1 cellular context compared by ENCODE assay signal in the genomic region with DNA sequence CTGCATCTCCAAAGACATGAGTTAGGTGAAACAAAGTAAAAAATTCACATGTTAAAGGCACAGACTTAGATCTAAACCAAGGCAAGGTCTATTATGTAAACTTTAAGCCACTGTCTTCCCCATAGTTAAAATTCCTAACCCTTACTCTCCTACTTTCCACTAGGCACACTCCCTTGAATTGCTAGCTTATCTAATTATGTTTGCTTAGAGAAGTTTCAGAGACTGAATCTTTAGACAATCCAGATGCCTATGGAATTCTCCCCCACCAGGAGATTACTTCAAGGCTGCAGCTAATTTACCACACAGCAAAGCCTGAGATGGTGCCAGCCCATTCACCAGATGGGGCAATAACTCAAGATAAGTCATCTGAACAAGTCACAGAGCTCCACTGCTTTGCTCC.
A peak's percentile ranks its signal among the peaks of the same experiment; 100 is the strongest.
TF ChIP-seq lines count a peak whose summit lies in the region.

No MANE protein-coding gene starts in this region.

TF ChIP-seq in WTC11, 78 proteins besides CTCF, POLR2A, EP300 and RAD21 (continued from another document):
- TF ChIP-seq, protein P1, sequence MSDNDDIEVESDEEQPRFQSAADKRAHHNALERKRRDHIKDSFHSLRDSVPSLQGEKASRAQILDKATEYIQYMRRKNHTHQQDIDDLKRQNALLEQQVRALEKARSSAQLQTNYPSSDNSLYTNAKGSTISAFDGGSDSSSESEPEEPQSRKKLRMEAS (CRISPR knock-in tag; IDR thresholded peaks at IDR 0.05) = no peak
- TF ChIP-seq GTF2I (CRISPR knock-in tag; conservative IDR thresholded peaks at IDR 0.05) (peak; percentile 65; the same call in 1 of the 2 replicates), CREB1 (CRISPR knock-in tag; IDR thresholded peaks at IDR 0.05) (no peak)
- TF ChIP-seq, protein P2, sequence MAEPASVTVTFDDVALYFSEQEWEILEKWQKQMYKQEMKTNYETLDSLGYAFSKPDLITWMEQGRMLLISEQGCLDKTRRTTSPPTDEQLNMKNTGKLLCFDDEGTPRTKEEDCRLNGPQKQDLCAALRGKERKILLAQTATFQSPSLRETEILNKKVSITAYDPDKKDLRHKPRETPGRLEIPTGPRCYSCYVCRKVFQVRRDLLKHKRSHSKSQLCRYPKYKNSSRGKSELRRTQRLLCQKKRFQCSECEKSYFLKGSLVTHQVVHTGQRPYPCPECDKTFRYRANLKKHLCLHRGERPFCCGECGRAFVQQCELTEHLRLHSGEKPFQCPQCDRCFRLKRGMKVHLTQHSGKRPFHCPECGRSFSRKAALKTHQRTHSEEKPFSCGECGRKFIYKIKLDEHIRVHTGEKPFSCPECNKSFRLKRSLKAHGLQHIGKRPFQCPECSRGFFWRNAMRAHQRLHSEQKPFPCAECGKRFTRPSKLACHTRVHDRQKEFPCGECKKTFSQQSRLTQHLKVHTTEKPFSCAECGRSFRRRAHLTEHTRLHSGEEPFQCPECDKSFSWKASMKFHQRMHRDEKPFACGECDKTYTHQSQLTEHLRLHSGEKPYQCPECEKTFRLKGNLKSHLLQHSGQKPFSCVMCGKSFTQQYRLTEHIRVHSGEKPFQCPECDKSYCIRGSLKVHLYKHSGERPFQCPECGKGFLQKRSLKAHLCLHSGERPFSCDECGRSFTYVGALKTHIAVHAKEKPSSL (CRISPR knock-in tag; conservative IDR thresholded peaks at IDR 0.05) = no peak
- TF ChIP-seq, protein P3, sequence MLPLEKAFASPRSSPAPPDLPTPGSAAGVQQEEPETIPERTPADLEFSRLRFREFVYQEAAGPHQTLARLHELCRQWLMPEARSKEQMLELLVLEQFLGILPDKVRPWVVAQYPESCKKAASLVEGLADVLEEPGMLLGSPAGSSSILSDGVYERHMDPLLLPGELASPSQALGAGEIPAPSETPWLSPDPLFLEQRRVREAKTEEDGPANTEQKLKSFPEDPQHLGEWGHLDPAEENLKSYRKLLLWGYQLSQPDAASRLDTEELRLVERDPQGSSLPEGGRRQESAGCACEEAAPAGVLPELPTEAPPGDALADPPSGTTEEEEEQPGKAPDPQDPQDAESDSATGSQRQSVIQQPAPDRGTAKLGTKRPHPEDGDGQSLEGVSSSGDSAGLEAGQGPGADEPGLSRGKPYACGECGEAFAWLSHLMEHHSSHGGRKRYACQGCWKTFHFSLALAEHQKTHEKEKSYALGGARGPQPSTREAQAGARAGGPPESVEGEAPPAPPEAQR (CRISPR knock-in tag; IDR thresholded peaks at IDR 0.05) = 0 out of 2 replicates have a peak, but pooled peaks have one; percentile 15
- TF ChIP-seq, protein P4, sequence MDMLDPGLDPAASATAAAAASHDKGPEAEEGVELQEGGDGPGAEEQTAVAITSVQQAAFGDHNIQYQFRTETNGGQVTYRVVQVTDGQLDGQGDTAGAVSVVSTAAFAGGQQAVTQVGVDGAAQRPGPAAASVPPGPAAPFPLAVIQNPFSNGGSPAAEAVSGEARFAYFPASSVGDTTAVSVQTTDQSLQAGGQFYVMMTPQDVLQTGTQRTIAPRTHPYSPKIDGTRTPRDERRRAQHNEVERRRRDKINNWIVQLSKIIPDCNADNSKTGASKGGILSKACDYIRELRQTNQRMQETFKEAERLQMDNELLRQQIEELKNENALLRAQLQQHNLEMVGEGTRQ (CRISPR knock-in tag; IDR thresholded peaks at IDR 0.05) = no peak
